8 cellular contexts compared by ENCODE assay signal in genomic region chr1:200279810-200280411, GRCh38.
DNase-seq lines count a peak whose midpoint lies in the region; ATAC-seq and TF ChIP-seq lines count a peak whose summit lies in the region.

No MANE protein-coding gene starts in this region.

- no peak for ATAC-seq in DND-41 (ENCODE audit: insufficient read depth, low read depth)
- no peak for ATAC-seq in activated T-cell treated with anti-CD3 and anti-CD28 coated beads, Interleukin-2, amount 50 U/mL, for 4 hours
- ATAC-seq in HG03521 (IDR thresholded peaks at IDR 0.05; ENCODE audit: unreplicated experiment), result no peak

- H3K4me3 Mint-ChIP-seq in activated T-cell treated with anti-CD3 and anti-CD28 coated beads, Interleukin-2, amount 50 U/mL, for 4 hours, result no peak overlapping the region

- H3K9me3 ChIP-seq in DND-41 (ENCODE audit: insufficient read depth, low read length, severe bottlenecking), result no peaks in the 10 kb centered on the region

- TF ChIP-seq CTCF in AG04449 (IDR thresholded peaks at IDR 0.05; ENCODE audit: insufficient read depth, low read length, missing control alignments), result peak; percentile 59
- peak; percentile 81 for TF ChIP-seq CTCF in DND-41 (IDR thresholded peaks at IDR 0.05; ENCODE audit: borderline replicate concordance, extremely low read depth, low read length, poor library complexity, severe bottlenecking)

- H3K4me1 ChIP-seq in DND-41 (ENCODE audit: insufficient read depth, low read length), result no peaks in the 10 kb centered on the region

- POLR2A ChIA-PET in AG04449 (lab: Yijun Ruan, JAX), result no interaction called here

- H3K4me3 ChIP-seq in AG04449 (ENCODE audit: low read depth, low read length) (no peak overlapping the region), DND-41 (ENCODE audit: low read depth in 1 of 2, low read length in 2 of 2) (no peak overlapping the region)

- no peaks in the 10 kb centered on the region for H4K20me1 ChIP-seq in DND-41 (ENCODE audit: insufficient read depth, low read length)

- DNase-seq in AG04449 (ENCODE audit: low read depth, low spot score) (no peak), DND-41 (peak; percentile 34), NCI-H146 treated with DMSO at 0.1 percent for 48 hours (lab: John Stamatoyannopoulos, UW; ENCODE audit: unreplicated experiment) (peak; percentile 23), iPS-NIHi11 (ENCODE audit: low spot score) (peak; percentile 77), stromal cell of bone marrow (ENCODE audit: low read depth) (peak; percentile 47), epidermal melanocyte (ENCODE audit: insufficient read length, low spot score) (no peak)
- peak; percentile 8 for DNase-seq in activated T-cell treated with anti-CD3 and anti-CD28 coated beads, Interleukin-2, amount 50 U/mL, for 4 hours

- CTCF ChIA-PET in AG04449 (lab: Yijun Ruan, JAX), result interaction anchor here (0.6 to 4.7 kb wide), 38 partner anchors 8 to 597 kb away, joined by 3 to 47 read pairs (median 4); no protein-coding TSS in a partner anchor

- no peaks in the 10 kb centered on the region for H3K79me2 ChIP-seq in DND-41 (ENCODE audit: insufficient read depth, low read length)

- no peaks in the 10 kb centered on the region for H3K36me3 ChIP-seq in DND-41 (ENCODE audit: insufficient read depth, low read length)

- no peaks in the 10 kb centered on the region for H3K4me1 Mint-ChIP-seq in activated T-cell treated with anti-CD3 and anti-CD28 coated beads, Interleukin-2, amount 50 U/mL, for 4 hours (ENCODE audit: low read depth)

- H3K4me2 ChIP-seq in DND-41 (ENCODE audit: insufficient read depth, low read length), result no peak overlapping the region

- H3K27ac ChIP-seq in DND-41 (ENCODE audit: low read length), result no peak overlapping the region

- no peaks in the 10 kb centered on the region for H3K9me3 Mint-ChIP-seq in activated T-cell treated with anti-CD3 and anti-CD28 coated beads, Interleukin-2, amount 50 U/mL, for 4 hours

- no peak overlapping the region for H3K9ac ChIP-seq in DND-41 (ENCODE audit: low read depth, low read length)

- peaks cover 10% of the 10 kb centered on the region for H3K27me3 ChIP-seq in DND-41 (ENCODE audit: insufficient read depth, low read length, poor library complexity)

- H2AFZ ChIP-seq in DND-41 (ENCODE audit: low read depth, low read length), result no peak overlapping the region

- H3K36me3 Mint-ChIP-seq in activated T-cell treated with anti-CD3 and anti-CD28 coated beads, Interleukin-2, amount 50 U/mL, for 4 hours (ENCODE audit: insufficient read depth), result no peaks in the 10 kb centered on the region

- no peaks in the 10 kb centered on the region for H3K27me3 Mint-ChIP-seq in activated T-cell treated with anti-CD3 and anti-CD28 coated beads, Interleukin-2, amount 50 U/mL, for 4 hours (ENCODE audit: low read depth)

Comparison
In these comparisons a context has a peak if more than half of its experiments do, and no peak if none do; other contexts are left out.
1. DNase-seq: peak in DND-41 (single experiment), NCI-H146 treated with DMSO at 0.1 percent for 48 hours (single experiment), activated T-cell treated with anti-CD3 and anti-CD28 coated beads, Interleukin-2, amount 50 U/mL, for 4 hours (single experiment), iPS-NIHi11 (single experiment) and stromal cell of bone marrow (single experiment); none in AG04449 (single experiment) and epidermal melanocyte (single experiment).